In genomic region chr12:110186059-110186458, GRCh38 we compare ENCODE assay signal across 2 cellular contexts.
TF ChIP-seq lines count a peak whose summit lies in the region.

No MANE protein-coding gene starts in this region.

TF ChIP-seq in HEK293, 187 proteins besides CTCF, POLR2A, EP300 and RAD21 (continued from another document):
- TF ChIP-seq, protein P1, sequence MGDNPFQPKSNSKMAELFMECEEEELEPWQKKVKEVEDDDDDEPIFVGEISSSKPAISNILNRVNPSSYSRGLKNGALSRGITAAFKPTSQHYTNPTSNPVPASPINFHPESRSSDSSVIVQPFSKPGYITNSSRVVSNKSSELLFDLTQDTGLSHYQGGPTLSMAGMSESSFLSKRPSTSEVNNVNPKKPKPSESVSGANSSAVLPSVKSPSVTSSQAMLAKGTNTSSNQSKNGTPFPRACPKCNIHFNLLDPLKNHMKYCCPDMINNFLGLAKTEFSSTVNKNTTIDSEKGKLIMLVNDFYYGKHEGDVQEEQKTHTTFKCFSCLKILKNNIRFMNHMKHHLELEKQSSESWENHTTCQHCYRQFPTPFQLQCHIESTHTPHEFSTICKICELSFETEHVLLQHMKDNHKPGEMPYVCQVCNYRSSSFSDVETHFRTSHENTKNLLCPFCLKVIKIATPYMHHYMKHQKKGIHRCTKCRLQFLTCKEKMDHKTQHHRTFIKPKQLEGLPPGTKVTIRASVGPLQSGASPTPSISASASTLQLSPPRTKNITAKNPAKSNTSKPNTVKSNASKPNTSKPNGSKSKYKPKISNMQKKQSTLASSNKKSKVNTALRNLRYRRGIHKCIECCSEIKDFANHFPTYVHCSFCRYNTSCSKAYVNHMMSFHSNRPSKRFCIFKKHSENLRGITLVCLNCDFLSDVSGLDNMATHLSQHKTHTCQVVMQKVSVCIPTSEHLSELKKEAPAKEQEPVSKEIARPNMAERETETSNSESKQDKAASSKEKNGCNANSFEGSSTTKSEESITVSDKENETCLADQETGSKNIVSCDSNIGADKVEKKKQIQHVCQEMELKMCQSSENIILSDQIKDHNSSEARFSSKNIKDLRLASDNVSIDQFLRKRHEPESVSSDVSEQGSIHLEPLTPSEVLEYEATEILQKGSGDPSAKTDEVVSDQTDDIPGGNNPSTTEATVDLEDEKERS (tag by site-specific recombination; IDR thresholded peaks at IDR 0.05), result 0 out of 2 replicates have a peak, but pooled peaks have one; percentile 68
- TF ChIP-seq ZNF558 (tag by site-specific recombination; IDR thresholded peaks at IDR 0.05) (peak; percentile 100), ZBTB17 (tag by site-specific recombination; IDR thresholded peaks at IDR 0.05) (no peak), ZNF214 (tag by site-specific recombination; IDR thresholded peaks at IDR 0.05; ENCODE audit: borderline replicate concordance) (no peak), ZNF175 (tag by site-specific recombination; IDR thresholded peaks at IDR 0.05) (no peak)
- TF ChIP-seq, protein P2, sequence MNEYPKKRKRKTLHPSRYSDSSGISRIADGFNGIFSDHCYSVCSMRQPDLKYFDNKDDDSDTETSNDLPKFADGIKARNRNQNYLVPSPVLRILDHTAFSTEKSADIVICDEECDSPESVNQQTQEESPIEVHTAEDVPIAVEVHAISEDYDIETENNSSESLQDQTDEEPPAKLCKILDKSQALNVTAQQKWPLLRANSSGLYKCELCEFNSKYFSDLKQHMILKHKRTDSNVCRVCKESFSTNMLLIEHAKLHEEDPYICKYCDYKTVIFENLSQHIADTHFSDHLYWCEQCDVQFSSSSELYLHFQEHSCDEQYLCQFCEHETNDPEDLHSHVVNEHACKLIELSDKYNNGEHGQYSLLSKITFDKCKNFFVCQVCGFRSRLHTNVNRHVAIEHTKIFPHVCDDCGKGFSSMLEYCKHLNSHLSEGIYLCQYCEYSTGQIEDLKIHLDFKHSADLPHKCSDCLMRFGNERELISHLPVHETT (tag by site-specific recombination; IDR thresholded peaks at IDR 0.05), result 0 out of 2 replicates have a peak, but pooled peaks have one; percentile 36
TF ChIP-seq in HEK293: peak in this region for 9.

TF ChIP-seq in K562, 482 proteins besides CTCF, POLR2A, EP300 and RAD21 (continued from another document and continues in another):
- TF ChIP-seq, protein P3, sequence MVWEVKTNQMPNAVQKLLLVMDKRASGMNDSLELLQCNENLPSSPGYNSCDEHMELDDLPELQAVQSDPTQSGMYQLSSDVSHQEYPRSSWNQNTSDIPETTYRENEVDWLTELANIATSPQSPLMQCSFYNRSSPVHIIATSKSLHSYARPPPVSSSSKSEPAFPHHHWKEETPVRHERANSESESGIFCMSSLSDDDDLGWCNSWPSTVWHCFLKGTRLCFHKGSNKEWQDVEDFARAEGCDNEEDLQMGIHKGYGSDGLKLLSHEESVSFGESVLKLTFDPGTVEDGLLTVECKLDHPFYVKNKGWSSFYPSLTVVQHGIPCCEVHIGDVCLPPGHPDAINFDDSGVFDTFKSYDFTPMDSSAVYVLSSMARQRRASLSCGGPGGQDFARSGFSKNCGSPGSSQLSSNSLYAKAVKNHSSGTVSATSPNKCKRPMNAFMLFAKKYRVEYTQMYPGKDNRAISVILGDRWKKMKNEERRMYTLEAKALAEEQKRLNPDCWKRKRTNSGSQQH (CRISPR knock-in tag; IDR thresholded peaks at IDR 0.05), result no peak
- TF ChIP-seq ZNF280B (CRISPR knock-in tag; IDR thresholded peaks at IDR 0.05) (no peak), RBM14 (IDR thresholded peaks at IDR 0.05; ENCODE audit: borderline replicate concordance, insufficient read depth, low read depth, low read length) (no peak), ZBTB7A (IDR thresholded peaks at IDR 0.05; ENCODE audit: borderline replicate concordance, control insufficient read depth, low read depth, low read length) (no peak), ZNF212 (CRISPR knock-in tag; IDR thresholded peaks at IDR 0.05) (no peak), MAFF (IDR thresholded peaks at IDR 0.05; ENCODE audit: low read length) (no peak), CLOCK (CRISPR knock-in tag; IDR thresholded peaks at IDR 0.05; ENCODE audit: borderline replicate concordance) (no peak), CBX5 (IDR thresholded peaks at IDR 0.05; ENCODE audit: borderline replicate concordance, low read depth) (peak; percentile 77), FOXM1 (IDR thresholded peaks at IDR 0.05; ENCODE audit: low read depth) (no peak), FOXM1 (CRISPR knock-in tag; IDR thresholded peaks at IDR 0.05; ENCODE audit: low read depth) (no peak), XRCC3 (IDR thresholded peaks at IDR 0.05) (peak; percentile 90), JUNB (CRISPR knock-in tag; conservative IDR thresholded peaks at IDR 0.05) (no peak), ZFP36 (IDR thresholded peaks at IDR 0.05; ENCODE audit: low read depth, low read length, partially characterized antibody) (no peak), CBX1 (IDR thresholded peaks at IDR 0.05; ENCODE audit: low read depth) (peak; percentile 66; the same call in 1 of the 2 replicates), NFYB (IDR thresholded peaks at IDR 0.05; ENCODE audit: extremely low read depth, insufficient read length) (no peak), CAMTA2 (CRISPR knock-in tag; conservative IDR thresholded peaks at IDR 0.05) (no peak), ZNF830 (CRISPR knock-in tag; IDR thresholded peaks at IDR 0.05) (no peak), CBX3 (IDR thresholded peaks at IDR 0.05; ENCODE audit: borderline replicate concordance in 1 of 2, low read length in 2 of 2) (peak in 1 of 2 experiments; percentile 97; a peak in 2 of 3 replicates), THAP12 (CRISPR knock-in tag; IDR thresholded peaks at IDR 0.05) (no peak), RBBP5 (IDR thresholded peaks at IDR 0.05; ENCODE audit: borderline replicate concordance, insufficient read depth, low read length, poor library complexity, severe bottlenecking) (no peak), FOSL1 (tag; conservative IDR thresholded peaks at IDR 0.05) (no peak), TRIM24 (IDR thresholded peaks at IDR 0.05) (peak; percentile 75 to 95), ZNF280A (IDR thresholded peaks at IDR 0.05; ENCODE audit: low read depth, partially characterized antibody) (peak; percentile 97), ELF4 (CRISPR knock-in tag; IDR thresholded peaks at IDR 0.05) (no peak), HLTF (IDR thresholded peaks at IDR 0.05) (0 out of 2 replicates have a peak, but pooled peaks have one; percentile 24), ZNF76 (CRISPR knock-in tag; IDR thresholded peaks at IDR 0.05; ENCODE audit: borderline replicate concordance) (no peak), MYBL2 (IDR thresholded peaks at IDR 0.05; ENCODE audit: low read depth) (no peak), MYBL2 (CRISPR knock-in tag; IDR thresholded peaks at IDR 0.05; ENCODE audit: borderline replicate concordance) (no peak), SMAD3 (CRISPR knock-in tag; conservative IDR thresholded peaks at IDR 0.05) (no peak), BCOR (IDR thresholded peaks at IDR 0.05) (no peak), ZNF232 (CRISPR knock-in tag; IDR thresholded peaks at IDR 0.05) (no peak)
- TF ChIP-seq, protein P4, sequence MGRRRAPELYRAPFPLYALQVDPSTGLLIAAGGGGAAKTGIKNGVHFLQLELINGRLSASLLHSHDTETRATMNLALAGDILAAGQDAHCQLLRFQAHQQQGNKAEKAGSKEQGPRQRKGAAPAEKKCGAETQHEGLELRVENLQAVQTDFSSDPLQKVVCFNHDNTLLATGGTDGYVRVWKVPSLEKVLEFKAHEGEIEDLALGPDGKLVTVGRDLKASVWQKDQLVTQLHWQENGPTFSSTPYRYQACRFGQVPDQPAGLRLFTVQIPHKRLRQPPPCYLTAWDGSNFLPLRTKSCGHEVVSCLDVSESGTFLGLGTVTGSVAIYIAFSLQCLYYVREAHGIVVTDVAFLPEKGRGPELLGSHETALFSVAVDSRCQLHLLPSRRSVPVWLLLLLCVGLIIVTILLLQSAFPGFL (CRISPR knock-in tag; IDR thresholded peaks at IDR 0.05), result no peak
